ENCODE assay signal across 8 cellular contexts in the genomic region with DNA sequence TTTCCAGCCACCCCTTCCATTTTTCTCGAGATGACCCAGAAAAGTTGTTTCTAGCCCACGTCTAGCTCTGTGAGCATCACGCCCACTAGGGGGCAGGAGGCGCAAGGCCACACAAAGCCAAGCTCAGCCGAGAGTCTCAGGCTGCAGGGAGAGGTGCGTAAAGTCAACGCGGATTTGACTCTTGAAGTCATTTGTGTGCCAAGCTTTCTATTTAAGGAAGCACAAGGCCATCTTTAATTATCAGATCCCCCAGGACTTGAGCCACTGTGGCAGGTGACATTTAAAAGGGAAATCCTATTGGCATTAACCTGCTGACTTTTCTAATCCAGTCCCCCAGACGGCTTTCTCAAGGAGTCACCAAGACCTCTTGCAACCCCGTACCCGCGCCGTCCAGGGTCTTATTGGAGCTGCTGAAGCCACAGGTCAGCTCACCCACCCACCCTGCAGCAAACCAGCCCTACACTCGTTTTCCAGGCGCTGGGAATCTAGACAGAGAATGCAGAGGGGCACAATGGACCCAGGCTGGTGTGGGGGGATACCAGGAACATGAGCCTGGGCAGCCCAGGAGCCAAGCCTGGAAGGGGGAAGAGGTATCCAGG.
DNase-seq lines count a peak whose midpoint lies in the region; ATAC-seq, FAIRE-seq and TF ChIP-seq lines count a peak whose summit lies in the region.

No MANE protein-coding gene starts in this region.

- H3K4me1 ChIP-seq in pancreas (peaks cover 0 to 11% (median 4%) of the 10 kb centered on the region in 3 donors), thoracic aorta (ENCODE audit: control insufficient read depth in 1 of 2, low read depth in 2 of 2) (peaks cover 21 to 41% of the 10 kb centered on the region in 2 donors)

- no peak overlapping the region for H3K4me3 ChIP-seq in BJ (ENCODE audit: low read depth, low read length)
- H3K4me3 ChIP-seq in pancreas = no peak overlapping the region
- peak overlapping the region; percentile 26 for H3K4me3 ChIP-seq in thoracic aorta

- DNase-seq in BJ (ENCODE audit: low read depth) = no peak
- DNase-seq in MV-4-11 (lab: John Stamatoyannopoulos, UW) = peak; percentile 75
- DNase-seq in activated naive CD4-positive, alpha-beta T cell treated with Interleukin-2 at 50 U/mL for 16 hours = peak; percentile 88
- peak; percentile 85 for DNase-seq in globus pallidus (ENCODE audit: low spot score)
- peak; percentile 73 to 91 (median 86) for DNase-seq in pancreas
- DNase-seq in thoracic aorta (ENCODE audit: low spot score) = peak; percentile 55

- H3K27ac ChIP-seq in pancreas = no peak overlapping the region
- H3K27ac ChIP-seq in thoracic aorta = peak overlapping the region in 1 of 2 donors; percentile 83

- ATAC-seq in GM21367 (IDR thresholded peaks at IDR 0.05; ENCODE audit: unreplicated experiment) = peak; percentile 42
- peak; percentile 86 for ATAC-seq in SK-N-SH treated with all-trans-retinoic acid at 6 μM for 48 hours
- peak; percentile 93 to 96 (median 94) for ATAC-seq in pancreas
- ATAC-seq in thoracic aorta (ENCODE audit: insufficient number of reproducible peaks, low FRiP score, low read depth) = peak; percentile 59

- H3K36me3 ChIP-seq in BJ (ENCODE audit: control insufficient read depth, insufficient read depth, low read length) = no peaks in the 10 kb centered on the region
- no peaks in the 10 kb centered on the region for H3K36me3 ChIP-seq in pancreas
- H3K36me3 ChIP-seq in thoracic aorta = no peaks in the 10 kb centered on the region

- H3K27me3 ChIP-seq in BJ (ENCODE audit: control insufficient read depth, insufficient read depth, low read length) (no peaks in the 10 kb centered on the region), pancreas (no peaks in the 10 kb centered on the region), thoracic aorta (replicated peaks; ENCODE audit: insufficient read depth) (no peaks in the 10 kb centered on the region)

- POLR2A ChIA-PET in BJ (lab: Charles Lee) = no interaction called here

- H3K9me3 ChIP-seq in pancreas (no peaks in the 10 kb centered on the region), thoracic aorta (no peaks in the 10 kb centered on the region)

- WGBS in pancreas, 2 donors = 21% methylated on average over 15 of the region's 15 CpGs

- FAIRE-seq in pancreas (lab: Jason Lieb, UNC) = no peak

- CTCF ChIA-PET in BJ (lab: Yijun Ruan, JAX) = interaction anchor here (0.6 to 7.6 kb wide), 45 partner anchors 8 to 1118 kb away, joined by 3 to 112 read pairs (median 5); a partner anchor contains a TSS

- intact Hi-C loops in pancreas (cut with DNase I) = loop anchor here in 2 of 3 donors (2.0 to 10.0 kb wide), 4 partner anchors 64 to 287 kb away; a partner anchor contains a TSS

- TF ChIP-seq CTCF in BJ (IDR thresholded peaks at IDR 0.05; ENCODE audit: insufficient read depth, low read depth, low read length) (peak; percentile 97), pancreas (IDR thresholded peaks at IDR 0.05) (peak; percentile 79 to 89 (median 84)), thoracic aorta (IDR thresholded peaks at IDR 0.05) (peak; percentile 87)

TF ChIP-seq in SK-N-SH treated with all-trans-retinoic acid at 6 μM for 48 hours, 23 proteins besides CTCF, POLR2A, EP300 and RAD21:
- TF ChIP-seq ZC3H10 (CRISPR knock-in tag; IDR thresholded peaks at IDR 0.05) (no peak), RARB (CRISPR knock-in tag; IDR thresholded peaks at IDR 0.05) (no peak), ZNF70 (CRISPR knock-in tag; IDR thresholded peaks at IDR 0.05) (no peak)

Comparison
In these comparisons a context has a peak if more than half of its experiments do, and no peak if none do; other contexts are left out.
1. ATAC-seq: peak in every context shown above with its lines; median percentile 94 in pancreas; 86 in SK-N-SH treated with all-trans-retinoic acid at 6 μM for 48 hours; 59 in thoracic aorta; 42 in GM21367.